Comparison of ENCODE assay signal across 13 cellular contexts in genomic region chr7:157694389-157694665, GRCh38.
DNase-seq lines count a peak whose midpoint lies in the region; ATAC-seq and TF ChIP-seq lines count a peak whose summit lies in the region.
"Had no signal": no experiment of that assay in that cellular context is flagged by ENCODE, and none has a peak within 500 bp of the region (broad histone marks: within the 10 kb centered on the region; RNA-seq: fewer than 3 reads in every experiment).

No MANE protein-coding gene starts in this region.

- POLR2A ChIA-PET in CD8-positive, alpha-beta T cell (lab: Charles Lee), result no interaction called here
- POLR2A ChIA-PET in WTC11 (lab: Charles Lee), result no interaction called here
- POLR2A ChIA-PET in naive thymus-derived CD8-positive, alpha-beta T cell (lab: Charles Lee), result no interaction called here

- H3K4me1 ChIP-seq in CD8-positive, alpha-beta T cell (ENCODE audit: insufficient read depth, low read length), result peaks cover 26% of the 10 kb centered on the region
- peaks cover 0 to 39% (median 36%) of the 10 kb centered on the region in 4 donors for H3K4me1 ChIP-seq in sigmoid colon

- no peak for TF ChIP-seq CTCF in CD8-positive, alpha-beta T cell (IDR thresholded peaks at IDR 0.05)
- TF ChIP-seq CTCF in WTC11 (IDR thresholded peaks at IDR 0.05) (no peak), sigmoid colon (IDR thresholded peaks at IDR 0.05) (no peak)

- H3K27me3 Mint-ChIP-seq in CD8-positive, alpha-beta T cell (ENCODE audit: low read depth), result peaks cover 29% of the 10 kb centered on the region
- peaks cover 54% of the 10 kb centered on the region for H3K27me3 Mint-ChIP-seq in WTC11 (ENCODE audit: low read depth)
- H3K27me3 Mint-ChIP-seq in naive thymus-derived CD8-positive, alpha-beta T cell, result peaks cover 15 to 34% (median 22%) of the 10 kb centered on the region in 5 donors

- CTCF ChIA-PET in CD8-positive, alpha-beta T cell (lab: Charles Lee), result no interaction called here
- CTCF ChIA-PET in WTC11 (lab: Charles Lee), result interaction anchor here (1.2 kb wide), 1 partner anchor 15 kb away, joined by 4 read pairs; no protein-coding TSS in a partner anchor

- no peak overlapping the region for H3K27ac Mint-ChIP-seq in CD8-positive, alpha-beta T cell
- H3K27ac Mint-ChIP-seq in WTC11, result no peak overlapping the region
- H3K27ac Mint-ChIP-seq in naive thymus-derived CD8-positive, alpha-beta T cell, result no peak overlapping the region
- H3K27ac Mint-ChIP-seq: B cell had no signal

- peaks cover 17% of the 10 kb centered on the region for H3K4me1 Mint-ChIP-seq in CD8-positive, alpha-beta T cell (ENCODE audit: low read depth)
- peaks cover 4% of the 10 kb centered on the region for H3K4me1 Mint-ChIP-seq in WTC11
- peaks cover 7 to 21% (median 17%) of the 10 kb centered on the region in 4 donors for H3K4me1 Mint-ChIP-seq in naive thymus-derived CD8-positive, alpha-beta T cell

- TF ChIP-seq EP300 in sigmoid colon (IDR thresholded peaks at IDR 0.05), result no peak

- no peaks in the 10 kb centered on the region for H3K36me3 Mint-ChIP-seq in CD8-positive, alpha-beta T cell
- 0 out of 2 replicates have a peak, but pooled peaks cover 2% of the 10 kb centered on the region for H3K36me3 Mint-ChIP-seq in WTC11
- H3K36me3 Mint-ChIP-seq in naive thymus-derived CD8-positive, alpha-beta T cell, result peaks cover 0 to 4% (median 0%) of the 10 kb centered on the region in 3 donors

- H3K36me3 ChIP-seq in CD8-positive, alpha-beta T cell (ENCODE audit: insufficient read depth, low read length), result no peaks in the 10 kb centered on the region
- H3K36me3 ChIP-seq in sigmoid colon, result no peaks in the 10 kb centered on the region

- intact Hi-C loops in CD8-positive, alpha-beta T cell (cut with DNase I, micrococcal nuclease), result no loop called here
- intact Hi-C loops in sigmoid colon (cut with DNase I), result no loop called here

- WGBS in sigmoid colon, 2 donors, result 21 to 23% methylated on average over 6 of the region's 6 CpGs

- H3K27ac ChIP-seq in CD8-positive, alpha-beta T cell (ENCODE audit: low read depth, low read length), result no peak overlapping the region
- H3K27ac ChIP-seq in sigmoid colon, result no peak overlapping the region

- peaks cover 3% of the 10 kb centered on the region for H3K9me3 Mint-ChIP-seq in CD8-positive, alpha-beta T cell
- 0 out of 2 replicates have a peak, but pooled peaks cover 3% of the 10 kb centered on the region for H3K9me3 Mint-ChIP-seq in WTC11
- peaks cover 0 to 5% (median 3%) of the 10 kb centered on the region in 9 donors for H3K9me3 Mint-ChIP-seq in naive thymus-derived CD8-positive, alpha-beta T cell

- peak overlapping the region; percentile 42 for H3K4me3 Mint-ChIP-seq in CD8-positive, alpha-beta T cell
- H3K4me3 Mint-ChIP-seq in WTC11, result peak overlapping the region; percentile 57
- peak overlapping the region in 9 of 10 donors; percentile 11 to 72 (median 60) for H3K4me3 Mint-ChIP-seq in naive thymus-derived CD8-positive, alpha-beta T cell
- H3K4me3 Mint-ChIP-seq: B cell had no signal

- no peaks in the 10 kb centered on the region for H3K9me3 ChIP-seq in CD8-positive, alpha-beta T cell (ENCODE audit: low read length)
- H3K9me3 ChIP-seq in sigmoid colon, result no peaks in the 10 kb centered on the region

- no peak for TF ChIP-seq POLR2A in sigmoid colon (IDR thresholded peaks at IDR 0.05)

- ATAC-seq in CD8-positive, alpha-beta T cell, result no peak
- ATAC-seq in WTC11, result no peak
- ATAC-seq in naive thymus-derived CD8-positive, alpha-beta T cell, result no peak

- H3K27me3 ChIP-seq in CD8-positive, alpha-beta T cell (ENCODE audit: insufficient read depth, low read length), result peaks cover 16% of the 10 kb centered on the region
- peaks cover 38 to 56% (median 47%) of the 10 kb centered on the region in 3 donors for H3K27me3 ChIP-seq in sigmoid colon

- no peak overlapping the region for H3K4me3 ChIP-seq in CD8-positive, alpha-beta T cell (ENCODE audit: low read depth, low read length)
- H3K4me3 ChIP-seq in sigmoid colon, result no peak overlapping the region
- H3K4me3 ChIP-seq: K562 had no signal

- no peak for DNase-seq in CD8-positive, alpha-beta T cell
- peak; percentile 9 for DNase-seq in WTC11 (ENCODE audit: low spot score)
- DNase-seq in naive thymus-derived CD8-positive, alpha-beta T cell, result no peak
- peak; percentile 30 for DNase-seq in sigmoid colon
- no peak for DNase-seq in RPMI8226
- DNase-seq in anterior cingulate cortex (lab: John Stamatoyannopoulos, UW), result no peak
- DNase-seq in EL, result no peak
- DNase-seq: DMS 273 treated with DMSO at 0.1 percent for 48 hours, NCI-H1048, NCI-H1694 treated with DMSO at 0.1 percent for 48 hours, NCI-H69 had no signal

TF ChIP-seq in WTC11, 78 proteins besides CTCF, POLR2A, EP300 and RAD21:
- TF ChIP-seq ZNF532 (CRISPR knock-in tag; IDR thresholded peaks at IDR 0.05; ENCODE audit: borderline replicate concordance), result no peak
- no peak for TF ChIP-seq NFE2L1 (CRISPR knock-in tag; IDR thresholded peaks at IDR 0.05)
- no peak for TF ChIP-seq CBFB (CRISPR knock-in tag; IDR thresholded peaks at IDR 0.05; ENCODE audit: low read depth)

Comparison
In these comparisons a context has a peak if more than half of its experiments do, and no peak if none do; other contexts are left out.
1. DNase-seq: peak in WTC11 (single experiment) and sigmoid colon (single experiment); none in CD8-positive, alpha-beta T cell (0 of 7), naive thymus-derived CD8-positive, alpha-beta T cell (0 of 10), RPMI8226 (single experiment), anterior cingulate cortex (0 of 58) and EL (single experiment).
2. Peak in every context shown above with its lines, with median percentiles within 50 percentile points of each other: H3K4me3 Mint-ChIP-seq.